In the genomic region with DNA sequence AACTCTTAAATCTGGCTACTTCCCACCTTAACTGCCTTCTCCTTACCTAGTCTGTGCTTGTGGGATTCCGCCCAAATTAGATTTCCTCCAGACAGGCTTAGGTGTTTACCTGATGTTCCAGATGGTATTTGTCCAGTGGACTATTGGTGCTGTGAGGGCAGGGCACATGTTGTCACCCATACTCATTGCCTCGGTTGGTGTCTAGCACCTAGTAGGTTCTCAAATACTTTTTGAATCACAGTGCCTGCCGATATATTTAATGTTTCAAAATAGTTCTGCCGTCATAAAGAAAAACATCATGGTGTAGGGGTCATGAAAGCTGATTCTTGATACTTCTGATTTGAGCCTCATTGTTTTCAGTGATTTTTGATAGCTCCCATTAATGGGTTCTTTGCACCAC, we compare ENCODE assay signal across 9 cellular contexts. TPM values are rescaled to one million over a fixed set of nuclear protein-coding genes. Genes with fewer than 3 reads are reported as not detected.
DNase-seq lines count a peak whose midpoint lies in the region; ATAC-seq and TF ChIP-seq lines count a peak whose summit lies in the region.
"Had no signal": no experiment of that assay in that cellular context is flagged by ENCODE, and none has a peak within 500 bp of the region (broad histone marks: within the 10 kb centered on the region; RNA-seq: fewer than 3 reads in every experiment).

No MANE protein-coding gene starts in this region.

- no peaks in the 10 kb centered on the region for H3K27me3 Mint-ChIP-seq in mesothelial cell of epicardium (ENCODE audit: low read depth)

- peak overlapping the region; percentile 100 for H3K27ac Mint-ChIP-seq in mesothelial cell of epicardium

- DNase-seq in left ventricle myocardium inferior (no peak), left ventricle myocardium superior (no peak), breast epithelium (ENCODE audit: low spot score in 2 of 2) (no peak), mesothelial cell of epicardium (ENCODE audit: low spot score in 2 of 2, unreplicated experiment in 2 of 2) (no peak), vagina (ENCODE audit: extremely low spot score in 2 of 2) (no peak), GOT3 (lab: John Stamatoyannopoulos, UW) (no peak)
- no peak for DNase-seq in stimulated activated CD4-positive, alpha-beta T cell treated with anti-CD3 and anti-CD28 coated beads, Interleukin-15, amount 100 ng/mL, for 24 hours
- DNase-seq: NCI-H1417 had no signal

- peak overlapping the region; percentile 82 for H3K4me3 ChIP-seq in left ventricle myocardium inferior
- H3K4me3 ChIP-seq in breast epithelium: peak overlapping the region; percentile 63 to 90 (median 86)
- peak overlapping the region; percentile 77 to 97 for H3K4me3 ChIP-seq in vagina

- H3K4me1 Mint-ChIP-seq in mesothelial cell of epicardium: peaks cover 60% of the 10 kb centered on the region

- H3K4me1 ChIP-seq in left ventricle myocardium inferior: peaks cover 92% of the 10 kb centered on the region
- H3K4me1 ChIP-seq in breast epithelium: peaks cover 0 to 18% of the 10 kb centered on the region in 2 donors
- peaks cover 76% of the 10 kb centered on the region for H3K4me1 ChIP-seq in vagina

- peaks cover 5% of the 10 kb centered on the region for H3K36me3 Mint-ChIP-seq in mesothelial cell of epicardium

- H3K27ac ChIP-seq in left ventricle myocardium inferior (replicated peaks) (peak overlapping the region; percentile 100), breast epithelium (peak overlapping the region; percentile 96 to 99), vagina (peak overlapping the region; percentile 99)

- intact Hi-C loops in left ventricle myocardium inferior (cut with micrococcal nuclease) (no loop called here), left ventricle myocardium superior (cut with micrococcal nuclease) (loop anchor here (5.0 kb wide), 1 partner anchor 35 kb away; no protein-coding TSS in a partner anchor), breast epithelium (cut with DNase I; ENCODE audit: low total_unique reads) (no loop called here), vagina (cut with DNase I) (loop anchor here (5.0 kb wide), 3 partner anchors 40 to 320 kb away; a partner anchor contains a TSS)

- H3K9me3 Mint-ChIP-seq in mesothelial cell of epicardium: no peaks in the 10 kb centered on the region

- H3K36me3 ChIP-seq in left ventricle myocardium inferior (no peaks in the 10 kb centered on the region), breast epithelium (no peaks in the 10 kb centered on the region), vagina (peaks cover 0 to 5% of the 10 kb centered on the region in 2 donors)

- no peak for ATAC-seq in left ventricle myocardium superior
- ATAC-seq in GM18517 (IDR thresholded peaks at IDR 0.05; ENCODE audit: unreplicated experiment): no peak

- no peak for TF ChIP-seq CTCF in left ventricle myocardium inferior (IDR thresholded peaks at IDR 0.05; ENCODE audit: borderline replicate concordance)
- TF ChIP-seq CTCF in breast epithelium (IDR thresholded peaks at IDR 0.05): no peak
- no peak for TF ChIP-seq CTCF in mesothelial cell of epicardium (IDR thresholded peaks at IDR 0.05; ENCODE audit: unreplicated experiment)
- no peak for TF ChIP-seq CTCF in vagina (IDR thresholded peaks at IDR 0.05)

- no peaks in the 10 kb centered on the region for H3K9me3 ChIP-seq in left ventricle myocardium inferior (replicated peaks)
- H3K9me3 ChIP-seq in breast epithelium: no peaks in the 10 kb centered on the region
- H3K9me3 ChIP-seq in vagina: no peaks in the 10 kb centered on the region

- H3K27me3 ChIP-seq in left ventricle myocardium inferior (ENCODE audit: low read depth) (no peaks in the 10 kb centered on the region), breast epithelium (no peaks in the 10 kb centered on the region), vagina (no peaks in the 10 kb centered on the region)

- TF ChIP-seq POLR2A in breast epithelium (IDR thresholded peaks at IDR 0.05): no peak
- TF ChIP-seq POLR2A in vagina (IDR thresholded peaks at IDR 0.05): no peak

- H3K4me3 Mint-ChIP-seq in mesothelial cell of epicardium: peak overlapping the region; percentile 99

RNA-seq across cellular contexts. Expression of a gene that starts 1.1 kb away (rescaled TPM):
- total RNA-seq in left ventricle myocardium inferior (187 TPM), left ventricle myocardium superior (139 TPM), breast epithelium (100 to 1,000 TPM; 298 to 321 (median 299) TPM), mesothelial cell of epicardium (507 to 522 TPM (median 508 TPM) in 3 replicates), vagina (198 TPM)

RNA-seq across cellular contexts. Expression of a gene that starts 1.4 kb away (rescaled TPM):
- total RNA-seq in left ventricle myocardium inferior (365 TPM), left ventricle myocardium superior (420 TPM), breast epithelium (100 to 1,000 TPM; 339 to 515 (median 383) TPM), mesothelial cell of epicardium (479 to 484 TPM (median 480 TPM) in 3 replicates), vagina (300 TPM)

RNA-seq across cellular contexts. Expression of a gene that starts 39.3 kb away (rescaled TPM):
- total RNA-seq in left ventricle myocardium inferior: 16.5 TPM
- total RNA-seq in left ventricle myocardium superior: 18.6 TPM
- total RNA-seq in breast epithelium: 10 to 100 TPM; 34.4 to 43.3 (median 40.3) TPM
- total RNA-seq in mesothelial cell of epicardium: 54.9 to 55.1 TPM (median 54.9 TPM) in 3 replicates
- 32.9 TPM for total RNA-seq in vagina

Comparison
In these comparisons a context has a peak if more than half of its experiments do, and no peak if none do; other contexts are left out.
1. intact Hi-C loops: an anchor here in left ventricle myocardium superior (5.0 kb wide) and vagina (5.0 kb wide); none called in left ventricle myocardium inferior and breast epithelium.